8 cellular contexts compared by ENCODE assay signal in the genomic region with DNA sequence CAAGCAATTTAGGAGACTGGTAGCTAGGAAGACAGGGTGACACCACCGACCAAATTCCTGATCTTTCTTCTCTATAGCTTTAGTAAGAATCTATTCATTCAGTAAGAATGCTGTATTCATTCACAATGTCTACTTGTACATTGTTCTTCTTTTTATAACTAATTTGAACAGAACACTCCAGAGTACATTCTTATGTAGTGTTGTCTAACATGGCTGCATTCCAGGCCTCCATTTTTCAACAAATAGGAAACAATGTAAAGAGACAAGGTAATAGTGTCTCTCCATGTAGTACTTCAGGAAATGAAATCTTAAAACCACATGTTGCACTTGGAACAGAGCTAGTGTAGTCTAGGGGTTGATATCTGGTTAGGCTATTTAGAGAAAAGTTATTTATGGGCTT. TPM values are rescaled to one million over a fixed set of nuclear protein-coding genes. Genes with fewer than 3 reads are reported as not detected.
DNase-seq lines count a peak whose midpoint lies in the region; ATAC-seq and FAIRE-seq lines count a peak whose summit lies in the region.

No MANE protein-coding gene starts in this region.

- ATAC-seq in left lobe of liver (no peak), HG02981 (IDR thresholded peaks at IDR 0.05; ENCODE audit: unreplicated experiment) (no peak)

- 9 to 23% methylated on average over 1 of the region's 1 CpG for WGBS in esophagus, 2 donors

- no peaks in the 10 kb centered on the region for H3K9me3 ChIP-seq in BLaER1 treated with 17β-estradiol and CSF1 and Interleukin-3, amounts not matched to agents 10 nM and 100 nM (replicated peaks in 1 of 11)
- H3K9me3 ChIP-seq in esophagus (ENCODE audit: control insufficient read depth in 2 of 2, insufficient read depth in 1 of 2, low read depth in 1 of 2, low read length in 1 of 2) = no peaks in the 10 kb centered on the region
- no peaks in the 10 kb centered on the region for H3K9me3 ChIP-seq in neuron (ENCODE audit: low read length)

- H2AFZ ChIP-seq in neuron (ENCODE audit: low read depth, low read length) = no peak overlapping the region

- peak overlapping the region; percentile 87 to 100 (median 95) for H3K4me2 ChIP-seq in BLaER1 treated with 17β-estradiol and CSF1 and Interleukin-3, amounts not matched to agents 10 nM and 100 nM

- peak overlapping the region; percentile 87 to 99 (median 94) for H3K4me3 ChIP-seq in BLaER1 treated with 17β-estradiol and CSF1 and Interleukin-3, amounts not matched to agents 10 nM and 100 nM
- H3K4me3 ChIP-seq in esophagus (ENCODE audit: low read depth in 1 of 2, low read length in 2 of 2) (peak overlapping the region; percentile 91 to 97), neuron (ENCODE audit: low read length) (peak overlapping the region; percentile 100)

- H3K27me3 ChIP-seq in BLaER1 treated with 17β-estradiol and CSF1 and Interleukin-3, amounts not matched to agents 10 nM and 100 nM = no peaks in the 10 kb centered on the region
- H3K27me3 ChIP-seq in esophagus (ENCODE audit: control insufficient read depth in 1 of 2, insufficient read depth in 2 of 2, low read length in 2 of 2) = no peaks in the 10 kb centered on the region
- no peaks in the 10 kb centered on the region for H3K27me3 ChIP-seq in neuron (ENCODE audit: insufficient read depth, low read length)

- H3K27ac ChIP-seq in BLaER1 treated with 17β-estradiol and CSF1 and Interleukin-3, amounts not matched to agents 10 nM and 100 nM = peak overlapping the region in 10 of 11 experiments; percentile 75 to 91 (median 84); a peak in 19 of 22 replicates
- H3K27ac ChIP-seq in esophagus (ENCODE audit: low read depth in 2 of 2, low read length in 1 of 2) = peak overlapping the region; percentile 94 to 96

- peaks cover 47 to 69% (median 59%) of the 10 kb centered on the region in 10 experiments for H3K4me1 ChIP-seq in BLaER1 treated with 17β-estradiol and CSF1 and Interleukin-3, amounts not matched to agents 10 nM and 100 nM
- H3K4me1 ChIP-seq in esophagus (ENCODE audit: control insufficient read depth in 2 of 2, insufficient read depth in 2 of 2, low read length in 1 of 2) (peaks cover 0 to 2% of the 10 kb centered on the region in 2 donors), neuron (ENCODE audit: insufficient read depth, low read length) (peaks cover 17% of the 10 kb centered on the region)

- H3K36me3 ChIP-seq in BLaER1 treated with 17β-estradiol and CSF1 and Interleukin-3, amounts not matched to agents 10 nM and 100 nM = peaks cover 0 to 26% (median 11%) of the 10 kb centered on the region in 11 experiments; a peak in 7 of 22 replicates
- H3K36me3 ChIP-seq in esophagus (ENCODE audit: control insufficient read depth in 2 of 2, insufficient read depth in 2 of 2, low read length in 1 of 2) (no peaks in the 10 kb centered on the region), neuron (ENCODE audit: insufficient read depth, low read length) (peaks cover under 1% of the 10 kb centered on the region)

- DNase-seq in RCC 7860 (ENCODE audit: low spot score) (peak; percentile 14), left lobe of liver (ENCODE audit: low spot score) (no peak), SHP77 (lab: John Stamatoyannopoulos, UW) (no peak), NCI-H1436 (lab: John Stamatoyannopoulos, UW) (no peak)

- peak overlapping the region; percentile 84 to 92 (median 87) for H3K9ac ChIP-seq in BLaER1 treated with 17β-estradiol and CSF1 and Interleukin-3, amounts not matched to agents 10 nM and 100 nM

- peaks cover 0 to 51% (median 16%) of the 10 kb centered on the region in 11 experiments; a peak in 12 of 22 replicates for H4K20me1 ChIP-seq in BLaER1 treated with 17β-estradiol and CSF1 and Interleukin-3, amounts not matched to agents 10 nM and 100 nM

- FAIRE-seq in RCC 7860 (lab: Jason Lieb, UNC) = no peak

RNA-seq across cellular contexts. Expression of a gene that starts 1.8 kb away (rescaled TPM):
- polyA plus RNA-seq in esophagus = 10 to 100 TPM; 25.0 to 41.4 TPM
- total RNA-seq in left lobe of liver = 14.5 TPM
